In the genomic region with DNA sequence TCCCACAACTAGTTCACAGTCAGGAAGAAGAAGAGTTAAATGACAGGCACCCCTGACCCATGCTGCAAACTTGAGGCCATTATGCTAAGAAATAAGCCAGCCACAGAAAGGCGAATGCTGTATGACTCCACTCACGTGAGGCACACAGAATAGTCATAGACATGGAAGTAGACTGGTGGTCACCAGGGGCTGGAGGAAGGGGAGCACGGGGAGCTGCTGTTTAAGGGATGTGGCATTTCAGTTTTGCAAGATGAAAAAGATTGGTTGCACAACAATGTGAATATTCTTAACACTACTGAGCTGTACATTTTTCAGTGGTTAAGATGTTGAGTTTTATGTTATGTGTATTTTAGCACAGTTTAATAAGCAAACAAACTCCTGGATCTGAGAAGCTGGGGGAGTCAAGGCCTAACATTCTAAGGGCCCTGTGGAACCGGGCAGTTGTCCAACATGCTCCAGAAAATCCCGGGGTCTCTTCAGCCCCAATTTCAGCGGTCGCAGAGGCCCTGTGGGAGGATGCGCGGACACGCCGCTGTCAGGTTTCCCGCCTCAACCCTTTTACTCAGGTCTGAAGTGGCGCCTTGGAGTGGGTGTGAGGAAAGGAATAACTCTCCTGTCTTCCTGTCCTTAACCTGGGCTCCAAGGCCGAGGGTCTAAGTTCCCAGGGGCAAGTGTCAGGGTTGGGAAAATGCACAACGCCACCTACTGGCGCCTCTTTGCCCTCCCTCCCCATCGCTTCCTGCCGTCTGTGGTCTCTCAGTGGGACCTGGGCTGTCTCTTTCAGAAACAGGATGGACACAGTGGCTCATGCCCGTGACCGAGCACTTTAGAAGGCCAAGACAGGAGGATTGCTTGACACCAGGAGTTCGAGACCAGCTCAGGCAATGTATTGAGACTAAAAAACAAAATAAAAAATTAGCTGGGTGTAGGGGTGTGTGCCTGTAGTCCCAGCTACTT, we compare ENCODE assay signal across 8 cellular contexts. TPM values are rescaled to one million over a fixed set of nuclear protein-coding genes. Genes with fewer than 3 reads are reported as not detected.
DNase-seq lines count a peak whose midpoint lies in the region; ATAC-seq and TF ChIP-seq lines count a peak whose summit lies in the region.

No MANE protein-coding gene starts in this region.

- H3K9ac ChIP-seq in DND-41 (ENCODE audit: low read depth, low read length) = no peak overlapping the region

- peak; percentile 82 for TF ChIP-seq CTCF in DND-41 (IDR thresholded peaks at IDR 0.05; ENCODE audit: borderline replicate concordance, extremely low read depth, low read length, poor library complexity, severe bottlenecking)
- peak; percentile 52 for TF ChIP-seq CTCF in fibroblast of the aortic adventitia (IDR thresholded peaks at IDR 0.05; ENCODE audit: insufficient read depth, low read length)

- CTCF ChIA-PET in activated CD4-positive, alpha-beta T cell treated with anti-CD3 and anti-CD28 coated beads, Interleukin-2, amount 10 ng/mL, durations not matched to agents 7 days and 5 days (lab: Charles Lee) = interaction anchor here (0.6 to 1.6 kb wide), 5 partner anchors 10 to 33 kb away, joined by 3 to 6 read pairs (median 4); no protein-coding TSS in a partner anchor

- H3K27me3 Mint-ChIP-seq in activated CD4-positive, alpha-beta T cell treated with anti-CD3 and anti-CD28 coated beads, Interleukin-2, amount 10 ng/mL, durations not matched to agents 7 days and 5 days = peaks cover 11% of the 10 kb centered on the region

- no peaks in the 10 kb centered on the region for H3K9me3 Mint-ChIP-seq in activated CD4-positive, alpha-beta T cell treated with anti-CD3 and anti-CD28 coated beads, Interleukin-2, amount 10 ng/mL, durations not matched to agents 7 days and 5 days

- H3K4me2 ChIP-seq in DND-41 (ENCODE audit: insufficient read depth, low read length) = no peak overlapping the region

- POLR2A ChIA-PET in activated CD4-positive, alpha-beta T cell treated with anti-CD3 and anti-CD28 coated beads, Interleukin-2, amount 10 ng/mL, durations not matched to agents 7 days and 5 days (lab: Charles Lee) = no interaction called here

- ATAC-seq in DND-41 (ENCODE audit: insufficient read depth, low read depth) = peak; percentile 79
- ATAC-seq in stimulated activated naive CD8-positive, alpha-beta T cell treated with anti-CD3 and anti-CD28 coated beads, Interleukin-15, Interleukin-2, amounts not matched to agents 100 U/mL and 50 U/mL, for 24 hours = no peak
- no peak for ATAC-seq in GM21528 (IDR thresholded peaks at IDR 0.05; ENCODE audit: low FRiP score, unreplicated experiment)

- no peaks in the 10 kb centered on the region for H4K20me1 ChIP-seq in DND-41 (ENCODE audit: insufficient read depth, low read length)

- H3K36me3 ChIP-seq in DND-41 (ENCODE audit: insufficient read depth, low read length) = no peaks in the 10 kb centered on the region

- no peak overlapping the region for H2AFZ ChIP-seq in DND-41 (ENCODE audit: low read depth, low read length)

- H3K9me3 ChIP-seq in DND-41 (ENCODE audit: insufficient read depth, low read length, severe bottlenecking) = no peaks in the 10 kb centered on the region

- no peak overlapping the region for H3K27ac Mint-ChIP-seq in activated CD4-positive, alpha-beta T cell treated with anti-CD3 and anti-CD28 coated beads, Interleukin-2, amount 10 ng/mL, durations not matched to agents 7 days and 5 days

- DNase-seq in DND-41 = peak; percentile 45
- peak; percentile 45 for DNase-seq in HT-29 (ENCODE audit: low spot score)
- peak; percentile 36 for DNase-seq in activated CD4-positive, alpha-beta T cell treated with anti-CD3 and anti-CD28 coated beads, Interleukin-2, amount 10 ng/mL, durations not matched to agents 7 days and 5 days
- DNase-seq in fibroblast of the aortic adventitia (ENCODE audit: low read depth) = no peak
- peak; percentile 63 for DNase-seq in stimulated activated naive CD8-positive, alpha-beta T cell treated with anti-CD3 and anti-CD28 coated beads, Interleukin-15, Interleukin-2, amounts not matched to agents 100 U/mL and 50 U/mL, for 24 hours
- no peak for DNase-seq in NCI-H345 (lab: John Stamatoyannopoulos, UW)
- DNase-seq in GOT3 (lab: John Stamatoyannopoulos, UW) = no peak

- no peak overlapping the region for H3K4me3 ChIP-seq in DND-41 (ENCODE audit: low read depth in 1 of 2, low read length in 2 of 2)
- H3K4me3 ChIP-seq in fibroblast of the aortic adventitia (ENCODE audit: low read depth, low read length) = no peak overlapping the region

- H3K36me3 Mint-ChIP-seq in activated CD4-positive, alpha-beta T cell treated with anti-CD3 and anti-CD28 coated beads, Interleukin-2, amount 10 ng/mL, durations not matched to agents 7 days and 5 days (ENCODE audit: low read depth) = no peaks in the 10 kb centered on the region

- peaks cover 5% of the 10 kb centered on the region for H3K4me1 ChIP-seq in DND-41 (ENCODE audit: insufficient read depth, low read length)

- no peaks in the 10 kb centered on the region for H3K79me2 ChIP-seq in DND-41 (ENCODE audit: insufficient read depth, low read length)

- peaks cover 11% of the 10 kb centered on the region for H3K4me1 Mint-ChIP-seq in activated CD4-positive, alpha-beta T cell treated with anti-CD3 and anti-CD28 coated beads, Interleukin-2, amount 10 ng/mL, durations not matched to agents 7 days and 5 days

- no peak overlapping the region for H3K4me3 Mint-ChIP-seq in activated CD4-positive, alpha-beta T cell treated with anti-CD3 and anti-CD28 coated beads, Interleukin-2, amount 10 ng/mL, durations not matched to agents 7 days and 5 days

- H3K27me3 ChIP-seq in DND-41 (ENCODE audit: insufficient read depth, low read length, poor library complexity) = peaks cover 8% of the 10 kb centered on the region

- no peak overlapping the region for H3K27ac ChIP-seq in DND-41 (ENCODE audit: low read length)

RNA-seq across cellular contexts. Expression of gene TMEM272, which starts 4.4 kb away (rescaled TPM):
- not detected in 2 replicates for total RNA-seq in HT-29 (2014; rRNA removed; shearing (Covaris generic))
- total RNA-seq in activated CD4-positive, alpha-beta T cell treated with anti-CD3 and anti-CD28 coated beads, Interleukin-2, amount 10 ng/mL, durations not matched to agents 7 days and 5 days = 1 to 10 TPM; 1.3 to 1.5 TPM
- total RNA-seq in fibroblast of the aortic adventitia (ENCODE audit: low replicate concordance) = not detected in 2 replicates

RNA-seq across cellular contexts. Expression of gene CCDC70, which starts 12.3 kb away (rescaled TPM):
- total RNA-seq in HT-29 (2014; rRNA removed; shearing (Covaris generic)) = not detected in 2 replicates
- not detected for total RNA-seq in activated CD4-positive, alpha-beta T cell treated with anti-CD3 and anti-CD28 coated beads, Interleukin-2, amount 10 ng/mL, durations not matched to agents 7 days and 5 days
- not detected in 2 replicates for total RNA-seq in fibroblast of the aortic adventitia (ENCODE audit: low replicate concordance)

RNA-seq across cellular contexts. Expression of gene DHRS12, which starts 45.5 kb away (rescaled TPM):
- total RNA-seq in HT-29 (2014; rRNA removed; shearing (Covaris generic)) = 8.0 and 9.8 TPM in 2 replicates
- 1 to 10 TPM; 9.5 to 9.7 TPM for total RNA-seq in activated CD4-positive, alpha-beta T cell treated with anti-CD3 and anti-CD28 coated beads, Interleukin-2, amount 10 ng/mL, durations not matched to agents 7 days and 5 days
- 2.0 and 3.8 TPM in 2 replicates for total RNA-seq in fibroblast of the aortic adventitia (ENCODE audit: low replicate concordance)

Comparison
In these comparisons a context has a peak if more than half of its experiments do, and no peak if none do; other contexts are left out.
1. DNase-seq: peak in DND-41 (single experiment), HT-29 (single experiment), activated CD4-positive, alpha-beta T cell treated with anti-CD3 and anti-CD28 coated beads, Interleukin-2, amount 10 ng/mL, durations not matched to agents 7 days and 5 days (single experiment) and stimulated activated naive CD8-positive, alpha-beta T cell treated with anti-CD3 and anti-CD28 coated beads, Interleukin-15, Interleukin-2, amounts not matched to agents 100 U/mL and 50 U/mL, for 24 hours (single experiment); none in fibroblast of the aortic adventitia (single experiment), NCI-H345 (single experiment) and GOT3 (single experiment).